In the genomic region with DNA sequence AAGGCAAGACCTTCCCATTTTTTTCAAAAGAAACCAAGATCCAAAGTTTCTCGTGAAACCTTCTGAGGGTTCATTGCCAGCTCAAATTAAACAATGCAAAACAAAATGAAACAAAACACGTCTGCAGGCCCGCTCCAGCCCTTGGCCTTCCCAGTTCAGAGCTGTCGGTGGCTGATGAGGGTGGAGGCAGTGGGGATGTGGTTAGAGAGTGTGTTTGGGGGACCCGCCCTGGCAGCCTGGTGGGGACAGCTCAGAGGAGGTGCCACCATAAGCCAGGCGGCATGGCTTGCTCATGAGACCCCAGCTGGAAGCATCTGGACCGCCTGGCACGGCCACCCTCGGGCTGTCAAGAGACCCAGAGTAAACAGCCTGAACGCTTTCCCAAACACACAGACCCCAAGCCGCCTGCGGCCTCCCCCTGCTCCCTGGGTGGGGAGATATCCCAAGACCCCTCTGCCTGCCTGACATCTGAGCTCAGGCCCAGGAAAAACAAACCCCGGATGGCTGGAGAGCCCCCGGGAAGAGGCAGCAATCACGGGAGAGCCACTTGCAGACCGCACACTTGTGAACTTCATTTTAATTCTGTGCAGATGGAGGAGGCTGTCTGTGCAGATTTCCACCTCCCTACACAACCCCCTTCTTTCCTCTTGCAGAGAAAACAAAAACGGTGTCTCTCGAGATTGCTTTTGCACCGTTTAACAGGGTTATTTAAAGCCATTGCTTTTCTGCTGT, we compare ENCODE assay signal across 8 cellular contexts. TPM values are rescaled to one million over a fixed set of nuclear protein-coding genes. Genes with fewer than 3 reads are reported as not detected.
DNase-seq lines count a peak whose midpoint lies in the region.

No MANE protein-coding gene starts in this region.

- H3K36me3 ChIP-seq in BLaER1: no peaks in the 10 kb centered on the region
- H3K36me3 ChIP-seq in mucosa of rectum (ENCODE audit: control insufficient read depth in 2 of 2, insufficient read depth in 2 of 2, low read length in 2 of 2): no peaks in the 10 kb centered on the region

- H3K4me3 ChIP-seq in BLaER1: peak overlapping the region; percentile 53
- peak overlapping the region; percentile 36 to 37 for H3K4me3 ChIP-seq in mucosa of rectum (ENCODE audit: low read length in 2 of 2)

- DNase-seq in NCI-H345 treated with DMSO at 0.1 percent for 48 hours (lab: John Stamatoyannopoulos, UW; ENCODE audit: unreplicated experiment) (peak; percentile 30), mucosa of gallbladder (ENCODE audit: low spot score) (no peak), RKO (ENCODE audit: low spot score) (no peak), LoVo (ENCODE audit: low spot score) (no peak), SW480 (ENCODE audit: low spot score) (no peak)
- DNase-seq in activated naive CD4-positive, alpha-beta T cell treated with anti-CD3 and anti-CD28 coated beads, Interleukin-2, amount 50 U/mL, for 16 hours: peak; percentile 30

- H3K9me3 ChIP-seq in BLaER1 (peaks cover 6% of the 10 kb centered on the region; the same call in 1 of the 2 replicates), mucosa of rectum (ENCODE audit: control insufficient read depth in 2 of 2, low read length in 2 of 2) (peaks cover 0 to 2% of the 10 kb centered on the region in 2 donors)

- no peaks in the 10 kb centered on the region for H4K20me1 ChIP-seq in BLaER1

- H3K27ac ChIP-seq in BLaER1 (peak overlapping the region; percentile 98), mucosa of rectum (ENCODE audit: low read depth in 2 of 2, low read length in 2 of 2) (peak overlapping the region; percentile 34 to 63)

- peaks cover 100% of the 10 kb centered on the region for H3K4me1 ChIP-seq in BLaER1
- H3K4me1 ChIP-seq in mucosa of rectum (ENCODE audit: control insufficient read depth in 2 of 2, insufficient read depth in 2 of 2, low read length in 2 of 2): peaks cover 4 to 10% of the 10 kb centered on the region in 2 donors

- H3K27me3 ChIP-seq in BLaER1 (no peaks in the 10 kb centered on the region), mucosa of rectum (ENCODE audit: control insufficient read depth in 2 of 2, insufficient read depth in 2 of 2, low read length in 2 of 2) (no peaks in the 10 kb centered on the region)

- H3K9ac ChIP-seq in BLaER1 (peak overlapping the region; percentile 82), mucosa of rectum (ENCODE audit: low read depth in 1 of 2, low read length in 2 of 2) (peak overlapping the region in 1 of 2 donors; percentile 17)

- H3K4me2 ChIP-seq in BLaER1: peak overlapping the region; percentile 88

RNA-seq across cellular contexts. Expression of gene LITAF, which starts 35.4 kb away (rescaled TPM):
- total RNA-seq in mucosa of gallbladder: 121 TPM

RNA-seq across cellular contexts. Expression of gene SNN, which starts 46.2 kb away (rescaled TPM):
- total RNA-seq in mucosa of gallbladder: 55.0 TPM

Comparison
In these comparisons a context has a peak if more than half of its experiments do, and no peak if none do; other contexts are left out.
1. DNase-seq: peak in NCI-H345 treated with DMSO at 0.1 percent for 48 hours (single experiment) and activated naive CD4-positive, alpha-beta T cell treated with anti-CD3 and anti-CD28 coated beads, Interleukin-2, amount 50 U/mL, for 16 hours (single experiment); none in mucosa of gallbladder (single experiment), RKO (single experiment), LoVo (single experiment) and SW480 (single experiment).